ENCODE assay signal across 19 cellular contexts in genomic region chr5:122102825-122103224, GRCh38. TPM values are rescaled to one million over a fixed set of nuclear protein-coding genes. Genes with fewer than 3 reads are reported as not detected.
DNase-seq lines count a peak whose midpoint lies in the region; ATAC-seq, FAIRE-seq and TF ChIP-seq lines count a peak whose summit lies in the region.
"Had no signal": no experiment of that assay in that cellular context is flagged by ENCODE, and none has a peak within 500 bp of the region (broad histone marks: within the 10 kb centered on the region; RNA-seq: fewer than 3 reads in every experiment).

No MANE protein-coding gene starts in this region.

- ATAC-seq in K562 (no peak; the same call in 2 of the 3 replicates), left lobe of liver (no peak)
- ATAC-seq: activated CD8-positive, alpha-beta T cell treated with anti-CD3 and anti-CD28 coated beads for 36 hours; activated T-helper 17 cell treated with anti-CD3 and anti-CD28 coated beads, Interleukin-2, amount 50 U/mL, for 72 hours; SK-N-SH treated with all-trans-retinoic acid at 6 μM for 48 hours had no signal

- CTCF ChIA-PET in K562 (lab: Yijun Ruan, JAX; ENCODE audit: low intra/inter-chr PET ratio): no interaction called here

- no peak for TF ChIP-seq EP300 in K562 (IDR thresholded peaks at IDR 0.05; ENCODE audit: low read length)

- H4K20me1 ChIP-seq in K562 (replicated peaks; ENCODE audit: control insufficient read depth, insufficient read depth, low read length): no peaks in the 10 kb centered on the region

- no TSS peak for BruUV-seq in K562 (replicated peaks; lab: Mats Ljungman, UMichigan)

- POLR2A ChIA-PET in K562 (lab: Yijun Ruan, JAX): interaction anchor here (3.1 kb wide), 1 partner anchor 9 kb away, joined by 17 read pairs; no protein-coding TSS in a partner anchor

- H3K4me2 ChIP-seq in K562 (ENCODE audit: insufficient read depth, low read length): no peak overlapping the region

- in situ Hi-C loops in K562 (cut with MboI): no loop called here

- DNase-seq in HT1080 (ENCODE audit: low read depth): peak; percentile 72
- DNase-seq in K562 (ENCODE audit: extremely low read depth in 1 of 4, low spot score in 3 of 4): no peak
- peak; percentile 86 for DNase-seq in fibroblast of the aortic adventitia (ENCODE audit: low read depth)
- DNase-seq in stromal cell of bone marrow (ENCODE audit: low read depth): peak; percentile 72
- DNase-seq in stimulated activated CD4-positive, alpha-beta T cell treated with anti-CD3 and anti-CD28 coated beads, Interleukin-12 subunit alpha, Interleukin-12 subunit beta, amount 100 ng/mL, for 4 hours: no peak
- no peak for DNase-seq in left lobe of liver (ENCODE audit: low spot score)
- no peak for DNase-seq in ureter (ENCODE audit: low spot score)
- DNase-seq: activated CD8-positive, alpha-beta T cell treated with anti-CD3 and anti-CD28 coated beads for 36 hours; anterior cingulate cortex; HFFc6; Karpas-422; NCI-H510A; stimulated activated naive CD4-positive, alpha-beta T cell; uterus had no signal

- H3K4me1 ChIP-seq in K562 (replicated peaks in 1 of 2; ENCODE audit: control insufficient read depth in 2 of 2, insufficient read depth in 2 of 2, low read length in 2 of 2): peaks cover 6 to 13% of the 10 kb centered on the region in 2 experiments; a peak in 3 of 5 replicates
- H3K4me1 ChIP-seq: uterus had no signal

- H3K27me3 ChIP-seq in K562 (ENCODE audit: control insufficient read depth in 2 of 2, insufficient read depth in 2 of 2, low read length in 2 of 2): no peaks in the 10 kb centered on the region
- H3K27me3 ChIP-seq: neutrophil, uterus had no signal

- WGBS in K562 (ENCODE audit: insufficient coverage, low coverage, missing lambda C conversion rate): 71% methylated on average over 1 of the region's 1 CpG

- no peaks in the 10 kb centered on the region for H3K9me3 ChIP-seq in K562 (replicated peaks; ENCODE audit: control insufficient read depth, insufficient read depth, low read depth, low read length)
- H3K9me3 ChIP-seq: neutrophil, uterus had no signal

- H3K9ac ChIP-seq in K562 (ENCODE audit: insufficient read depth in 1 of 2, low read depth in 2 of 2, low read length in 2 of 2): no peak overlapping the region

- H2AFZ ChIP-seq in K562 (ENCODE audit: low read depth, low read length): peak overlapping the region; percentile 47; the same call in 1 of the 2 replicates

- no peaks in the 10 kb centered on the region for H3K36me3 ChIP-seq in K562 (ENCODE audit: control insufficient read depth, insufficient read depth, low read length)
- H3K36me3 ChIP-seq: neutrophil, uterus had no signal

- TF ChIP-seq CTCF in K562 (IDR thresholded peaks at IDR 0.05 in 2 of 3, conservative IDR thresholded peaks at IDR 0.05 in 1 of 3; ENCODE audit: insufficient read depth in 2 of 3, low read depth in 1 of 3, low read length in 3 of 3): no peak
- TF ChIP-seq CTCF in fibroblast of the aortic adventitia (IDR thresholded peaks at IDR 0.05; ENCODE audit: insufficient read depth, low read length): no peak

- TF ChIP-seq RAD21 in K562 (CRISPR knock-in tag; conservative IDR thresholded peaks at IDR 0.05 in 1 of 2, IDR thresholded peaks at IDR 0.05 in 1 of 2): no peak

- no peaks in the 10 kb centered on the region for H3K79me2 ChIP-seq in K562 (ENCODE audit: control insufficient read depth, insufficient read depth, low read length)

- no peak for TF ChIP-seq POLR2A in K562 (conservative IDR thresholded peaks at IDR 0.05)

- no peak overlapping the region for H3K4me3 ChIP-seq in K562
- H3K4me3 ChIP-seq in fibroblast of the aortic adventitia (ENCODE audit: low read depth, low read length): no peak overlapping the region
- H3K4me3 ChIP-seq: uterus had no signal

- intact Hi-C loops in K562 (cut with micrococcal nuclease): no loop called here

- peak; percentile 46 for FAIRE-seq in K562 (lab: Jason Lieb, UNC)
- FAIRE-seq: islet of Langerhans had no signal

- H3K27ac ChIP-seq in K562 (ENCODE audit: extremely low read depth, low read depth, low read length): no peak overlapping the region; the same call in 2 of the 3 replicates
- H3K27ac ChIP-seq: neutrophil, uterus had no signal

- H3K9me1 ChIP-seq in K562 (ENCODE audit: control insufficient read depth, insufficient read depth, low read length): no peaks in the 10 kb centered on the region

TF ChIP-seq in K562, 482 proteins besides CTCF, POLR2A, EP300 and RAD21 (continues in another document):
- TF ChIP-seq TRIM24 (IDR thresholded peaks at IDR 0.05): peak; percentile 46 to 58; a peak in 2 of 4 replicates
- TF ChIP-seq CEBPG (CRISPR knock-in tag; IDR thresholded peaks at IDR 0.05): no peak
- peak in 1 of 2 experiments; percentile 88; a peak in 2 of 4 replicates for TF ChIP-seq CEBPG (tag; conservative IDR thresholded peaks at IDR 0.05 in 1 of 2, IDR thresholded peaks at IDR 0.05 in 1 of 2)
- no peak for TF ChIP-seq ZNF347 (CRISPR knock-in tag; IDR thresholded peaks at IDR 0.05; ENCODE audit: low read depth)
- TF ChIP-seq ZNF175 (CRISPR knock-in tag; IDR thresholded peaks at IDR 0.05; ENCODE audit: low read depth): 0 out of 2 replicates have a peak, but pooled peaks have one; percentile 25
- TF ChIP-seq RFX1 (IDR thresholded peaks at IDR 0.05): no peak
- TF ChIP-seq ZKSCAN1 (IDR thresholded peaks at IDR 0.05; ENCODE audit: low read depth, low read length): peak; percentile 52; the same call in 1 of the 2 replicates
- TF ChIP-seq ATF3 (IDR thresholded peaks at IDR 0.05): peak; percentile 65
- TF ChIP-seq ATF3 (CRISPR knock-in tag; conservative IDR thresholded peaks at IDR 0.05): no peak
- TF ChIP-seq ZNF3 (CRISPR knock-in tag; IDR thresholded peaks at IDR 0.05): no peak

RNA-seq across cellular contexts. Expression of gene LOX, which starts 24.8 kb away (rescaled TPM):
- 7.9 and 10.2 TPM in 2 replicates for total RNA-seq in HT1080 (2014; rRNA removed; shearing (Covaris generic))
- polyA plus RNA-seq in HT1080 (2015; cell fraction: cytosol; rRNA removed): 41.6 and 54.5 TPM in 2 replicates
- polyA plus RNA-seq in HT1080 (2015; cell fraction: nucleus; rRNA removed): 147 and 156 TPM in 2 replicates
- total RNA-seq in K562 (2011; cell fraction: chromatin; rRNA removed; ENCODE audit: low replicate concordance): not detected in 2 replicates
- not detected in 2 replicates for total RNA-seq in K562 (2011; cell fraction: nucleolus; rRNA removed)
- total RNA-seq in K562 (2011; cell fraction: nucleoplasm; rRNA removed): not detected in 2 replicates
- not detected in 2 replicates for total RNA-seq in K562 (2014; rRNA removed)
- total RNA-seq in K562 (2014; rRNA removed; fragmentation: Illumina TruSeq; extraction: Trizol): not detected in 2 replicates
- not detected in 2 replicates for total RNA-seq in K562 (2015; rRNA removed; fragmentation: Illumina TruSeq; extraction: Trizol)
- 0.09 and 0.34 TPM in 2 replicates for total RNA-seq in K562 (2021)
- polyA plus RNA-seq in K562 (2011; rRNA removed): not detected in 2 replicates
- polyA plus RNA-seq in K562 (2011; cell fraction: cytosol; rRNA removed): 0.03 TPM in 1 of 2 replicates, not detected in the other
- polyA plus RNA-seq in K562 (2011; cell fraction: nucleus; rRNA removed): not detected in 2 replicates
- 0.04 and 0.12 TPM in 2 replicates for polyA plus RNA-seq in K562 (2012)
- not detected in 2 replicates for polyA plus RNA-seq in K562 (2014; fragmentation: Illumina TruSeq; extraction: Trizol)
- under 1 TPM in 1 of 2 experiments, not detected in 1; 0.06 TPM for polyA plus RNA-seq in K562 (2014; fragmentation: Nextera tagmentation; extraction: Ambion mirVana)
- polyA plus RNA-seq in K562 (2014; rRNA removed): not detected in 2 replicates
- polyA minus RNA-seq in K562 (2011; rRNA and poly(A)+ RNA removed): not detected in 2 replicates
- polyA minus RNA-seq in K562 (2011; cell fraction: cytosol; rRNA and poly(A)+ RNA removed): 2.4 TPM in 1 of 2 replicates, not detected in the other
- polyA minus RNA-seq in K562 (2011; cell fraction: nucleus; rRNA and poly(A)+ RNA removed): not detected in 2 replicates
- total RNA-seq in fibroblast of the aortic adventitia (ENCODE audit: low replicate concordance): 65.0 and 193 TPM in 2 replicates
- total RNA-seq in left lobe of liver: 2.1 TPM
- total RNA-seq in ureter: 6.5 TPM
- total RNA-seq: activated CD8-positive, alpha-beta T cell treated with anti-CD3 and anti-CD28 coated beads for 36 hours; activated T-helper 17 cell treated with anti-CD3 and anti-CD28 coated beads, Interleukin-2, amount 50 U/mL, for 72 hours; OCI-LY7 had no signal

RNA-seq across cellular contexts. Expression of gene ZNF474, which starts 26.5 kb away (rescaled TPM):
- total RNA-seq in HT1080 (2014; rRNA removed; shearing (Covaris generic)): 0.08 TPM in 1 of 2 replicates, not detected in the other
- polyA plus RNA-seq in HT1080 (2015; cell fraction: cytosol; rRNA removed): 0.07 and 0.28 TPM in 2 replicates
- 0.06 and 0.60 TPM in 2 replicates for polyA plus RNA-seq in HT1080 (2015; cell fraction: nucleus; rRNA removed)
- 0.23 and 0.95 TPM in 2 replicates for total RNA-seq in K562 (2011; cell fraction: chromatin; rRNA removed; ENCODE audit: low replicate concordance)
- total RNA-seq in K562 (2011; cell fraction: nucleolus; rRNA removed): 0.17 and 0.79 TPM in 2 replicates
- 0.44 and 0.92 TPM in 2 replicates for total RNA-seq in K562 (2011; cell fraction: nucleoplasm; rRNA removed)
- total RNA-seq in K562 (2014; rRNA removed) (0.08 and 0.50 TPM in 2 replicates), K562 (2014; rRNA removed; fragmentation: Illumina TruSeq; extraction: Trizol) (0.45 and 0.47 TPM in 2 replicates), K562 (2015; rRNA removed; fragmentation: Illumina TruSeq; extraction: Trizol) (0.26 and 0.62 TPM in 2 replicates), K562 (2021) (0.16 and 0.25 TPM in 2 replicates), fibroblast of the aortic adventitia (ENCODE audit: low replicate concordance) (0.09 TPM in 1 of 2 replicates, not detected in the other), left lobe of liver (0.13 TPM), ureter (0.26 TPM)
- polyA plus RNA-seq in K562 (2011; rRNA removed) (0.31 and 0.45 TPM in 2 replicates), K562 (2014; fragmentation: Illumina TruSeq; extraction: Trizol) (0.22 and 0.31 TPM in 2 replicates), K562 (2014; fragmentation: Nextera tagmentation; extraction: Ambion mirVana) (under 1 TPM; 0.35 to 0.39 TPM), K562 (2014; rRNA removed) (0.13 and 0.21 TPM in 2 replicates)
- polyA plus RNA-seq in K562 (2011; cell fraction: cytosol; rRNA removed): 0.12 and 0.21 TPM in 2 replicates
- 0.28 and 0.63 TPM in 2 replicates for polyA plus RNA-seq in K562 (2011; cell fraction: nucleus; rRNA removed)
- 0.08 and 0.39 TPM in 2 replicates for polyA plus RNA-seq in K562 (2012)
- polyA minus RNA-seq in K562 (2011; rRNA and poly(A)+ RNA removed): 0.42 and 0.60 TPM in 2 replicates
- not detected in 2 replicates for polyA minus RNA-seq in K562 (2011; cell fraction: cytosol; rRNA and poly(A)+ RNA removed)
- 0.27 and 0.44 TPM in 2 replicates for polyA minus RNA-seq in K562 (2011; cell fraction: nucleus; rRNA and poly(A)+ RNA removed)
- total RNA-seq: activated CD8-positive, alpha-beta T cell treated with anti-CD3 and anti-CD28 coated beads for 36 hours; activated T-helper 17 cell treated with anti-CD3 and anti-CD28 coated beads, Interleukin-2, amount 50 U/mL, for 72 hours; OCI-LY7 had no signal

Comparison
In these comparisons a context has a peak if more than half of its experiments do, and no peak if none do; other contexts are left out.
1. DNase-seq: peak in HT1080 (single experiment), fibroblast of the aortic adventitia (single experiment) and stromal cell of bone marrow (single experiment); none in K562 (0 of 4), stimulated activated CD4-positive, alpha-beta T cell treated with anti-CD3 and anti-CD28 coated beads, Interleukin-12 subunit alpha, Interleukin-12 subunit beta, amount 100 ng/mL, for 4 hours (single experiment), left lobe of liver (single experiment) and ureter (single experiment).